In the genomic region with DNA sequence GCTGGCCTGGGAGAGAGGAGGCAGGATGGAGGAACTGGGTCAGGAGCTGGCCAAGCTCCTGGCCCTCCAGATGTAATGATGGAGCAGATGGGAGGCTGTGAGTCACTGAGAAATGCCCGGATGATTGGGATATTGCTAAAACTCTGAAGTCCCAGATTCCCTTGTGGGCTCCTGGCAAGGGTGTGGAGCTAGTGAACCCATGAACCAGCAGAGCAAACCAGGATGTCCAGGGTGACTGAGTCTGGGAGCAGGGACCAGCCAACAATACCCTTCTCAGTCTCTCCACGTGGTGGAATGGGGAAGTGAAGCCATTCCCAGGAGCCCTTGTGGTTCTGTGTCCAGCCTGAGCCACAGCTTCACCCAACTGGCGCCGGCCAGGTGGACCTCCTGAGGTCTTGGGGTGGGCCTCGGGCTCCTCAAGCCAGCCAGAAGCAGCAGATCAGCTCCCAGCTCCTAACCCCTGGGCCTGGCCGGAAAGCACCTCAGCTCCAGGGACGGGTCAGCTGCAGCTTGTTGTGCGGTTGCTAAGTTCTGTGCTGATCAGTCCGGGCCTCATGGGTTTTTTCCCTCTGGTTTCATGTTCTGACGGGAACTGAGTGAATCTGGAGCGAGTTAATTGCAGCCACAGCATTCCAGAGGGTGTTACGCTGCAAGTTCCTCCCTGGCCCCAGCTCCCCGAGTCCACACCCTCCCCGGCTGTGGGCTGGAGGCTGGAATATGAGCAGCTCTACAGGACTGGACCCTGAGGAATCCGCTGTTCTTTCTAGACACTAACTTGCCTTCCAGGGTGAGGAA, we compare ENCODE assay signal across 8 cellular contexts. TPM values are rescaled to one million over a fixed set of nuclear protein-coding genes. Genes with fewer than 3 reads are reported as not detected.
DNase-seq lines count a peak whose midpoint lies in the region; ATAC-seq and TF ChIP-seq lines count a peak whose summit lies in the region.

No MANE protein-coding gene starts in this region.

- H3K14ac ChIP-seq in trophoblast cell (ENCODE audit: low read length) = peak overlapping the region; percentile 77

- H3K4me3 Mint-ChIP-seq in activated CD4-positive, alpha-beta T cell treated with anti-CD3 and anti-CD28 coated beads, Interleukin-2, amount 10 ng/mL, durations not matched to agents 7 days and 5 days = no peak overlapping the region
- no peak overlapping the region for H3K4me3 Mint-ChIP-seq in CD8-positive, alpha-beta memory T cell

- no peak overlapping the region for H3K23ac ChIP-seq in trophoblast cell (ENCODE audit: low read length)

- CTCF ChIA-PET in BJ (lab: Yijun Ruan, JAX) = interaction anchor here (0.6 to 4.0 kb wide), 16 partner anchors 8 to 663 kb away, joined by 3 to 21 read pairs (median 4); a partner anchor contains a TSS
- CTCF ChIA-PET in activated CD4-positive, alpha-beta T cell treated with anti-CD3 and anti-CD28 coated beads, Interleukin-2, amount 10 ng/mL, durations not matched to agents 7 days and 5 days (lab: Charles Lee) = interaction anchor here (0.6 to 1.5 kb wide), 3 partner anchors 9 to 98 kb away, joined by 4 read pairs; no protein-coding TSS in a partner anchor
- CTCF ChIA-PET in CD8-positive, alpha-beta memory T cell (lab: Charles Lee) = interaction anchor here (1.3 to 2.5 kb wide), 5 partner anchors 16 to 199 kb away, joined by 4 to 11 read pairs (median 7); no protein-coding TSS in a partner anchor

- H3K4me1 ChIP-seq in trophoblast cell (ENCODE audit: control insufficient read depth in 1 of 2, insufficient read depth in 2 of 2, low read length in 2 of 2) = peaks cover 15 to 24% of the 10 kb centered on the region in 2 experiments
- H3K4me1 ChIP-seq in CD8-positive, alpha-beta memory T cell (ENCODE audit: insufficient read depth, low read length) = no peaks in the 10 kb centered on the region

- no peak overlapping the region for H2AFZ ChIP-seq in trophoblast cell (ENCODE audit: insufficient read depth, low read length, poor library complexity)

- no peaks in the 10 kb centered on the region for H3K27me3 Mint-ChIP-seq in activated CD4-positive, alpha-beta T cell treated with anti-CD3 and anti-CD28 coated beads, Interleukin-2, amount 10 ng/mL, durations not matched to agents 7 days and 5 days
- no peaks in the 10 kb centered on the region for H3K27me3 Mint-ChIP-seq in CD8-positive, alpha-beta memory T cell

- peak overlapping the region; percentile 27 for H3K4me2 ChIP-seq in trophoblast cell (ENCODE audit: low read length)

- DNase-seq in BJ (ENCODE audit: low read depth) = peak; percentile 99
- DNase-seq in SW480 (ENCODE audit: low spot score) = peak; percentile 97
- DNase-seq in fibroblast of villous mesenchyme (ENCODE audit: low read depth) = peak; percentile 99
- DNase-seq in trophoblast cell = peak; percentile 94 to 96
- DNase-seq in activated CD4-positive, alpha-beta T cell treated with anti-CD3 and anti-CD28 coated beads, Interleukin-2, amount 10 ng/mL, durations not matched to agents 7 days and 5 days = no peak
- no peak for DNase-seq in CD8-positive, alpha-beta memory T cell

- no peaks in the 10 kb centered on the region for H3K4me1 Mint-ChIP-seq in activated CD4-positive, alpha-beta T cell treated with anti-CD3 and anti-CD28 coated beads, Interleukin-2, amount 10 ng/mL, durations not matched to agents 7 days and 5 days
- peaks cover 0 to 5% (median 0%) of the 10 kb centered on the region in 3 donors for H3K4me1 Mint-ChIP-seq in CD8-positive, alpha-beta memory T cell

- no peaks in the 10 kb centered on the region for H3K9me3 Mint-ChIP-seq in activated CD4-positive, alpha-beta T cell treated with anti-CD3 and anti-CD28 coated beads, Interleukin-2, amount 10 ng/mL, durations not matched to agents 7 days and 5 days
- no peaks in the 10 kb centered on the region for H3K9me3 Mint-ChIP-seq in CD8-positive, alpha-beta memory T cell

- WGBS in trophoblast cell (ENCODE audit: extremely low coverage, insufficient coverage, insufficient read length) = no CpG with 5 or more reads among the region's 15 CpGs

- H3K9me3 ChIP-seq in trophoblast cell (ENCODE audit: insufficient read depth, low read depth, low read length) = peaks cover 2% of the 10 kb centered on the region
- H3K9me3 ChIP-seq in CD8-positive, alpha-beta memory T cell (ENCODE audit: low read length) = no peaks in the 10 kb centered on the region

- no peaks in the 10 kb centered on the region for H3K36me3 Mint-ChIP-seq in activated CD4-positive, alpha-beta T cell treated with anti-CD3 and anti-CD28 coated beads, Interleukin-2, amount 10 ng/mL, durations not matched to agents 7 days and 5 days (ENCODE audit: low read depth)
- no peaks in the 10 kb centered on the region for H3K36me3 Mint-ChIP-seq in CD8-positive, alpha-beta memory T cell

- H3K4me3 ChIP-seq in BJ (ENCODE audit: low read depth, low read length) = no peak overlapping the region
- no peak overlapping the region for H3K4me3 ChIP-seq in fibroblast of villous mesenchyme (ENCODE audit: low read depth, low read length)
- no peak overlapping the region for H3K4me3 ChIP-seq in trophoblast cell (ENCODE audit: low read depth, low read length)
- no peak overlapping the region for H3K4me3 ChIP-seq in CD8-positive, alpha-beta memory T cell (ENCODE audit: low read length)

- H3K36me3 ChIP-seq in BJ (ENCODE audit: control insufficient read depth, insufficient read depth, low read length) (no peaks in the 10 kb centered on the region), trophoblast cell (ENCODE audit: control insufficient read depth in 1 of 2, insufficient read depth in 2 of 2, low read length in 2 of 2) (no peaks in the 10 kb centered on the region)
- no peaks in the 10 kb centered on the region for H3K36me3 ChIP-seq in CD8-positive, alpha-beta memory T cell (ENCODE audit: insufficient read depth, low read length)

- H3K4ac ChIP-seq in trophoblast cell (ENCODE audit: low read depth, low read length) = peak overlapping the region; percentile 44

- H2BK120ac ChIP-seq in trophoblast cell (ENCODE audit: insufficient read depth, low read length, poor library complexity) = peak overlapping the region; percentile 86

- no peak overlapping the region for H4K12ac ChIP-seq in trophoblast cell (ENCODE audit: low read depth, low read length)

- peak overlapping the region; percentile 79 for H2AK5ac ChIP-seq in trophoblast cell (ENCODE audit: low read length)

- H3K79me2 ChIP-seq in trophoblast cell (ENCODE audit: control insufficient read depth, insufficient read depth, low read length, poor library complexity) = peaks cover 2% of the 10 kb centered on the region

- no peak overlapping the region for H3K9ac ChIP-seq in trophoblast cell (ENCODE audit: low read length)

- peak overlapping the region; percentile 77 for H3K27ac ChIP-seq in trophoblast cell (ENCODE audit: low read depth, low read length)
- H3K27ac ChIP-seq in CD8-positive, alpha-beta memory T cell (ENCODE audit: low read depth, low read length) = no peak overlapping the region

- H4K91ac ChIP-seq in trophoblast cell (ENCODE audit: low read depth, low read length) = peak overlapping the region; percentile 63

- H2BK5ac ChIP-seq in trophoblast cell (ENCODE audit: low read depth, low read length, poor library complexity) = peak overlapping the region; percentile 90

- H3K27ac Mint-ChIP-seq in activated CD4-positive, alpha-beta T cell treated with anti-CD3 and anti-CD28 coated beads, Interleukin-2, amount 10 ng/mL, durations not matched to agents 7 days and 5 days = no peak overlapping the region
- H3K27ac Mint-ChIP-seq in CD8-positive, alpha-beta memory T cell = peak overlapping the region in 2 of 8 donors; percentile 17 to 68

- peak overlapping the region; percentile 44 for H4K8ac ChIP-seq in trophoblast cell (ENCODE audit: low read depth, low read length)

- ATAC-seq in GM18873 (IDR thresholded peaks at IDR 0.05; ENCODE audit: low FRiP score, unreplicated experiment) (no peak), HG02610 (IDR thresholded peaks at IDR 0.05; ENCODE audit: unreplicated experiment) (no peak)

- TF ChIP-seq CTCF in BJ (IDR thresholded peaks at IDR 0.05; ENCODE audit: insufficient read depth, low read depth, low read length) = no peak
- TF ChIP-seq CTCF in fibroblast of villous mesenchyme (IDR thresholded peaks at IDR 0.05; ENCODE audit: insufficient read depth, low read depth, low read length) = no peak

- H3K27me3 ChIP-seq in BJ (ENCODE audit: control insufficient read depth, insufficient read depth, low read length) (no peaks in the 10 kb centered on the region), trophoblast cell (ENCODE audit: insufficient read depth, low read length) (no peaks in the 10 kb centered on the region)
- no peaks in the 10 kb centered on the region for H3K27me3 ChIP-seq in CD8-positive, alpha-beta memory T cell (ENCODE audit: insufficient read depth, low read length, poor library complexity, severe bottlenecking)

- peaks cover 14% of the 10 kb centered on the region for H3K79me1 ChIP-seq in trophoblast cell (ENCODE audit: low read length)

- POLR2A ChIA-PET in BJ (lab: Charles Lee) = interaction anchor here (0.6 to 1.5 kb wide), 6 partner anchors 9 to 195 kb away, joined by 3 to 10 read pairs (median 4); no protein-coding TSS in a partner anchor
- POLR2A ChIA-PET in activated CD4-positive, alpha-beta T cell treated with anti-CD3 and anti-CD28 coated beads, Interleukin-2, amount 10 ng/mL, durations not matched to agents 7 days and 5 days (lab: Charles Lee) = no interaction called here
- POLR2A ChIA-PET in CD8-positive, alpha-beta memory T cell (lab: Charles Lee) = no interaction called here

- H3K18ac ChIP-seq in trophoblast cell (ENCODE audit: low read length) = peak overlapping the region; percentile 79

- peak overlapping the region; percentile 88 for H2BK12ac ChIP-seq in trophoblast cell (ENCODE audit: low read length)

RNA-seq across cellular contexts. Expression of a gene that starts 37.6 kb away (rescaled TPM):
- 252 and 432 TPM in 2 replicates for polyA plus RNA-seq in BJ (2011; rRNA removed)
- polyA minus RNA-seq in BJ (2011; rRNA and poly(A)+ RNA removed) = 275 and 403 TPM in 2 replicates
- total RNA-seq in fibroblast of villous mesenchyme = 98.2 and 246 TPM in 2 replicates
- polyA plus RNA-seq in trophoblast cell (2013) = 12.0 and 12.4 TPM in 2 replicates
- total RNA-seq in activated CD4-positive, alpha-beta T cell treated with anti-CD3 and anti-CD28 coated beads, Interleukin-2, amount 10 ng/mL, durations not matched to agents 7 days and 5 days = 10 to 100 TPM; 11.3 to 14.9 TPM
- total RNA-seq in CD8-positive, alpha-beta memory T cell = 10 to 100 TPM in 1 of 2 experiments, 1 to 10 TPM in 1; 9.4 to 10.9 TPM
- 1,007 TPM for polyA plus RNA-seq in CD8-positive, alpha-beta memory T cell

Comparison
In these comparisons a context has a peak if more than half of its experiments do, and no peak if none do; other contexts are left out.
1. DNase-seq: peak in BJ (single experiment), SW480 (single experiment), fibroblast of villous mesenchyme (single experiment) and trophoblast cell (2 of 2); none in activated CD4-positive, alpha-beta T cell treated with anti-CD3 and anti-CD28 coated beads, Interleukin-2, amount 10 ng/mL, durations not matched to agents 7 days and 5 days (single experiment) and CD8-positive, alpha-beta memory T cell (0 of 5).